ENCODE assay signal across 30 cellular contexts in genomic region chr22:29115682-29116313, GRCh38. TPM values are rescaled to one million over a fixed set of nuclear protein-coding genes. Genes with fewer than 3 reads are reported as not detected.
DNase-seq lines count a peak whose midpoint lies in the region; ATAC-seq and TF ChIP-seq lines count a peak whose summit lies in the region.
"Had no signal": no experiment of that assay in that cellular context is flagged by ENCODE, and none has a peak within 500 bp of the region (broad histone marks: within the 10 kb centered on the region; RNA-seq: fewer than 3 reads in every experiment).

No MANE protein-coding gene starts in this region.

- H4K5ac ChIP-seq in H9 (ENCODE audit: insufficient read length, low read depth, low read length): no peak overlapping the region

- H4K20me1 ChIP-seq in H9 (ENCODE audit: control insufficient read depth, insufficient read depth, insufficient read length) (no peaks in the 10 kb centered on the region), PC-9 (ENCODE audit: insufficient read depth) (no peaks in the 10 kb centered on the region)

- no peak overlapping the region for H3K56ac ChIP-seq in H9 (ENCODE audit: insufficient read length, low read depth, low read length)

- no peaks in the 10 kb centered on the region for H3K36me3 ChIP-seq in Caco-2 (ENCODE audit: control insufficient read depth, insufficient read depth, low read length)
- H3K36me3 ChIP-seq in colonic mucosa: no peaks in the 10 kb centered on the region
- H3K36me3 ChIP-seq in PC-9 (ENCODE audit: low read depth): no peaks in the 10 kb centered on the region
- H3K36me3 ChIP-seq: adrenal gland, upper lobe of right lung had no signal

- H3K23me2 ChIP-seq in H9 (ENCODE audit: insufficient read length, low read depth, low read length, poor library complexity, severe bottlenecking): no peaks in the 10 kb centered on the region

- no peak overlapping the region for H4K8ac ChIP-seq in H9 (replicated peaks; ENCODE audit: insufficient read length, low read depth, low read length)

- no peak overlapping the region for H3T11ph ChIP-seq in H9 (ENCODE audit: low read length)

- H3K9me3 Mint-ChIP-seq in Caco-2 (ENCODE audit: unreplicated experiment) (peaks cover 10% of the 10 kb centered on the region), H9 (peaks cover 11 to 14% of the 10 kb centered on the region in 2 experiments), osteocyte (ENCODE audit: unreplicated experiment) (peaks cover 9% of the 10 kb centered on the region)
- H3K9me3 Mint-ChIP-seq: activated CD4-positive, alpha-beta memory T cell treated with anti-CD3 and anti-CD28 coated beads for 36 hours had no signal

- no peak overlapping the region for H4K91ac ChIP-seq in H9 (ENCODE audit: insufficient read length, low read depth, low read length)

- intact Hi-C loops in Caco-2 (cut with micrococcal nuclease; ENCODE audit: unreplicated experiment) (loop anchor here (5.0 kb wide), 1 partner anchor 43 kb away; the partner anchor contains the start of gene KREMEN1), colonic mucosa (cut with DNase I) (no loop called here), PC-9 (cut with micrococcal nuclease; ENCODE audit: unreplicated experiment) (no loop called here)

- H3K9ac ChIP-seq in H9 (ENCODE audit: extremely low read depth, insufficient read length, low read length) (no peak overlapping the region), colonic mucosa (ENCODE audit: low read depth in 2 of 2, low read length in 2 of 2) (no peak overlapping the region)

- H3K4me1 ChIP-seq in Caco-2 (peaks cover 21% of the 10 kb centered on the region), H9 (ENCODE audit: insufficient read depth, low read length) (no peaks in the 10 kb centered on the region), colonic mucosa (no peaks in the 10 kb centered on the region), PC-9 (replicated peaks; ENCODE audit: insufficient read depth) (peaks cover 12% of the 10 kb centered on the region)

- H3K14ac ChIP-seq in H9 (ENCODE audit: insufficient read depth, low read length): no peak overlapping the region

- no peak for DNase-seq in Caco-2
- no peak for DNase-seq in H9
- no peak for DNase-seq in colonic mucosa
- no peak for DNase-seq in left lobe of liver (ENCODE audit: low spot score)
- DNase-seq in osteocyte (ENCODE audit: extremely low spot score, unreplicated experiment): no peak
- no peak for DNase-seq in PC-9
- DNase-seq: activated CD4-positive, alpha-beta memory T cell treated with anti-CD3 and anti-CD28 coated beads for 36 hours; activated T-cell treated with anti-CD3 and anti-CD28 coated beads, Interleukin-2, amount 50 U/mL, for 24 hours; CD4-positive, alpha-beta T cell; cortex of kidney; DMS53; GDM1; Karpas-422; NCI-H1092 treated with DMSO at 0.1 percent for 48 hours; NCI-H1930; NCI-H2227 treated with DMSO at 0.1 percent for 48 hours; NCI-H748 treated with DMSO at 0.1 percent for 48 hours; SHP77 treated with DMSO at 0.1 percent for 48 hours; substantia nigra; upper lobe of right lung had no signal

- no peaks in the 10 kb centered on the region for H3K27me3 Mint-ChIP-seq in Caco-2 (ENCODE audit: insufficient read depth, unreplicated experiment)
- H3K27me3 Mint-ChIP-seq in H9 (ENCODE audit: low read depth): peaks cover 4% of the 10 kb centered on the region
- peaks cover 5% of the 10 kb centered on the region for H3K27me3 Mint-ChIP-seq in osteocyte (ENCODE audit: unreplicated experiment)

- no peak overlapping the region for H2AK5ac ChIP-seq in H9 (ENCODE audit: insufficient read length, low read length)

- H3K4me3 Mint-ChIP-seq in Caco-2 (ENCODE audit: unreplicated experiment): no peak overlapping the region
- H3K4me3 Mint-ChIP-seq in H9: no peak overlapping the region
- H3K4me3 Mint-ChIP-seq in osteocyte (ENCODE audit: unreplicated experiment): no peak overlapping the region
- H3K4me3 Mint-ChIP-seq: activated CD4-positive, alpha-beta memory T cell treated with anti-CD3 and anti-CD28 coated beads for 36 hours; activated T-cell treated with anti-CD3 and anti-CD28 coated beads, Interleukin-2, amount 50 U/mL, for 24 hours; CD4-positive, alpha-beta T cell; memory B cell had no signal

- H3K27ac ChIP-seq in H9 (ENCODE audit: insufficient read length, low read depth, low read length) (no peak overlapping the region), colonic mucosa (peak overlapping the region; percentile 24), PC-9 (no peak overlapping the region)
- H3K27ac ChIP-seq: adrenal gland, upper lobe of right lung had no signal

- no CpG with 5 or more reads among the region's 3 CpGs for WGBS in H9 (ENCODE audit: extremely low coverage, insufficient read length, low lambda C conversion rate)

- H3K79me2 ChIP-seq in H9 (ENCODE audit: insufficient read depth, low read length) (no peaks in the 10 kb centered on the region), PC-9 (ENCODE audit: low read depth) (no peaks in the 10 kb centered on the region)

- POLR2A ChIA-PET in Caco-2 (lab: Charles Lee) (no interaction called here), PC-9 (lab: Charles Lee; ENCODE audit: unreplicated experiment) (no interaction called here)

- no peak overlapping the region for H2BK12ac ChIP-seq in H9 (ENCODE audit: insufficient read length, low read depth, low read length)

- H3K27me3 ChIP-seq in Caco-2 (replicated peaks; ENCODE audit: control insufficient read depth, insufficient read depth, low read length) (no peaks in the 10 kb centered on the region), H9 (ENCODE audit: insufficient read depth, low read length) (no peaks in the 10 kb centered on the region), colonic mucosa (no peaks in the 10 kb centered on the region), PC-9 (ENCODE audit: insufficient read depth, low read depth) (0 out of 2 replicates have a peak, but pooled peaks cover 2% of the 10 kb centered on the region)
- H3K27me3 ChIP-seq: adrenal gland, upper lobe of right lung had no signal

- peaks cover 22% of the 10 kb centered on the region for H3K4me1 Mint-ChIP-seq in Caco-2 (ENCODE audit: low read depth, unreplicated experiment)
- H3K4me1 Mint-ChIP-seq in H9: peaks cover 5 to 8% of the 10 kb centered on the region in 2 experiments
- no peaks in the 10 kb centered on the region for H3K4me1 Mint-ChIP-seq in osteocyte (ENCODE audit: unreplicated experiment)

- no peaks in the 10 kb centered on the region for H3K79me1 ChIP-seq in H9 (ENCODE audit: insufficient read depth, low read depth, low read length, poor library complexity, severe bottlenecking)

- no peaks in the 10 kb centered on the region for H3K9me2 ChIP-seq in PC-9 (ENCODE audit: insufficient read depth)

- H3K4ac ChIP-seq in H9 (ENCODE audit: low read depth, low read length): no peak overlapping the region

- no peak overlapping the region for H2BK5ac ChIP-seq in H9 (ENCODE audit: insufficient read length, low read length)

- ATAC-seq in left lobe of liver: peak; percentile 48
- no peak for ATAC-seq in HG03571 (IDR thresholded peaks at IDR 0.05; ENCODE audit: unreplicated experiment)
- ATAC-seq in GM18519 (IDR thresholded peaks at IDR 0.05; ENCODE audit: low FRiP score, unreplicated experiment): no peak
- ATAC-seq: activated CD4-positive, CD25-positive, alpha-beta regulatory T cell treated with anti-CD3 and anti-CD28 coated beads, Interleukin-2, amount 50 U/mL, for 24 hours; esophagus mucosa; upper lobe of right lung had no signal

- H3K4me2 ChIP-seq in H9 (ENCODE audit: insufficient read depth, insufficient read length, low read length) (no peak overlapping the region), PC-9 (no peak overlapping the region)

- no peak overlapping the region for H3K23ac ChIP-seq in H9 (ENCODE audit: insufficient read length, low read depth, low read length)

- H3K9me3 ChIP-seq in Caco-2 (no peaks in the 10 kb centered on the region), H9 (ENCODE audit: control insufficient read depth, low read depth, low read length) (peaks cover 6% of the 10 kb centered on the region), colonic mucosa (no peaks in the 10 kb centered on the region), PC-9 (ENCODE audit: insufficient read depth, low read depth) (no peaks in the 10 kb centered on the region; the same call in 1 of the 2 replicates)
- H3K9me3 ChIP-seq: adrenal gland, upper lobe of right lung had no signal

- peaks cover 2% of the 10 kb centered on the region; the same call in 1 of the 2 replicates for H3F3A ChIP-seq in PC-9 (ENCODE audit: insufficient read depth, low read depth)

- H3K36me3 Mint-ChIP-seq in Caco-2 (ENCODE audit: insufficient read depth, unreplicated experiment) (peaks cover 13% of the 10 kb centered on the region), H9 (ENCODE audit: insufficient read depth in 1 of 3, low read depth in 3 of 3) (peaks cover 5 to 6% (median 5%) of the 10 kb centered on the region in 3 experiments; a peak in 6 of 7 replicates), osteocyte (ENCODE audit: unreplicated experiment) (no peaks in the 10 kb centered on the region)
- H3K36me3 Mint-ChIP-seq: activated CD4-positive, alpha-beta memory T cell treated with anti-CD3 and anti-CD28 coated beads for 36 hours had no signal

- H2BK20ac ChIP-seq in H9 (ENCODE audit: low read depth, low read length, poor library complexity, severe bottlenecking): no peak overlapping the region

- BruUV-seq in Caco-2 (replicated peaks; lab: Mats Ljungman, UMichigan) (no TSS peak), PC-9 (replicated peaks; lab: Mats Ljungman, UMichigan) (no TSS peak)

- H2AFZ ChIP-seq in H9 (ENCODE audit: low read length) (no peak overlapping the region), PC-9 (no peak overlapping the region)

- TF ChIP-seq CTCF in Caco-2 (IDR thresholded peaks at IDR 0.05; ENCODE audit: insufficient read depth in 1 of 2, low read depth in 1 of 2, low read length in 1 of 2, severe bottlenecking in 1 of 2, unreplicated experiment in 1 of 2) (no peak), H9 (conservative IDR thresholded peaks at IDR 0.05) (no peak), colonic mucosa (IDR thresholded peaks at IDR 0.05) (no peak), osteocyte (IDR thresholded peaks at IDR 0.05) (no peak), PC-9 (conservative IDR thresholded peaks at IDR 0.05) (no peak)

- H3K18ac ChIP-seq in H9 (ENCODE audit: insufficient read length, low read depth, low read length): no peak overlapping the region

- peak overlapping the region; percentile 13; the same call in 1 of the 2 replicates for H2BK15ac ChIP-seq in H9 (ENCODE audit: low read depth, low read length)

- CTCF ChIA-PET in Caco-2 (lab: Charles Lee): interaction anchor here (0.6 kb wide), 1 partner anchor 112 kb away, joined by 4 read pairs; no protein-coding TSS in a partner anchor
- CTCF ChIA-PET in PC-9 (lab: Charles Lee): no interaction called here

- H3K27ac Mint-ChIP-seq in Caco-2 (ENCODE audit: unreplicated experiment) (peak overlapping the region; percentile 87), H9 (no peak overlapping the region), osteocyte (ENCODE audit: unreplicated experiment) (no peak overlapping the region)
- H3K27ac Mint-ChIP-seq: activated CD4-positive, alpha-beta memory T cell treated with anti-CD3 and anti-CD28 coated beads for 36 hours; activated T-cell treated with anti-CD3 and anti-CD28 coated beads, Interleukin-2, amount 50 U/mL, for 24 hours; CD4-positive, alpha-beta T cell; memory B cell had no signal

- H3K4me3 ChIP-seq in Caco-2 (ENCODE audit: low read depth, low read length) (no peak overlapping the region), colonic mucosa (no peak overlapping the region), PC-9 (no peak overlapping the region)
- H3K4me3 ChIP-seq: adrenal gland, upper lobe of right lung had no signal

- no peak overlapping the region for H2BK120ac ChIP-seq in H9 (ENCODE audit: low read depth, low read length, poor library complexity, severe bottlenecking)

RNA-seq across cellular contexts. Expression of gene KREMEN1, which starts 43.0 kb away (rescaled TPM):
- 28.7 and 29.7 TPM in 2 replicates for total RNA-seq in Caco-2 (2022)
- 2.4 and 2.6 TPM in 2 replicates for total RNA-seq in H9 (2021)
- 10 to 100 TPM; 20.2 to 20.7 TPM for total RNA-seq in colonic mucosa
- 4.9 TPM for total RNA-seq in left lobe of liver
- total RNA-seq in osteocyte: 2.9 and 5.4 TPM in 2 replicates
- total RNA-seq in PC-9 (2021): 4.6 and 6.1 TPM in 2 replicates
- total RNA-seq: CD4-positive, alpha-beta T cell; OCI-LY7 had no signal

RNA-seq across cellular contexts. Expression of gene C22orf31, which starts 54.2 kb away (rescaled TPM):
- total RNA-seq in Caco-2 (2022): not detected in 2 replicates
- not detected in 2 replicates for total RNA-seq in H9 (2021)
- total RNA-seq in colonic mucosa: under 1 TPM in 1 of 2 donors, not detected in 1; 0.32 TPM
- total RNA-seq in left lobe of liver: not detected
- not detected in 2 replicates for total RNA-seq in osteocyte
- not detected in 2 replicates for total RNA-seq in PC-9 (2021)
- total RNA-seq: activated CD4-positive, alpha-beta memory T cell treated with anti-CD3 and anti-CD28 coated beads for 36 hours; CD4-positive, alpha-beta T cell; esophagus mucosa; H1; kidney epithelial cell; OCI-LY7; omental fat pad; upper lobe of right lung had no signal
